Comparison of ENCODE assay signal across 8 cellular contexts in genomic region chr14:103500148-103500990, GRCh38. TPM values are rescaled to one million over a fixed set of nuclear protein-coding genes. Genes with fewer than 3 reads are reported as not detected.
A peak's percentile ranks its signal among the peaks of the same experiment; 100 is the strongest.
DNase-seq lines count a peak whose midpoint lies in the region; ATAC-seq and TF ChIP-seq lines count a peak whose summit lies in the region.

No MANE protein-coding gene starts in this region.

- ATAC-seq in foreskin keratinocyte: peak; percentile 84
- ATAC-seq in GM21360 (IDR thresholded peaks at IDR 0.05; ENCODE audit: unreplicated experiment): no peak

- H3K9me3 ChIP-seq in subcutaneous abdominal adipose tissue (ENCODE audit: control insufficient read depth in 5 of 5, low read length in 5 of 5): no peaks in the 10 kb centered on the region

- no peak overlapping the region for H3K4me3 ChIP-seq in subcutaneous abdominal adipose tissue (ENCODE audit: low read depth in 1 of 5, low read length in 5 of 5)

- DNase-seq in EL (peak; percentile 74), LoVo (ENCODE audit: low spot score) (peak; percentile 65), RPMI8226 (peak; percentile 63), foreskin keratinocyte (peak in 1 of 2 donors; percentile 59), nucleus accumbens (lab: John Stamatoyannopoulos, UW) (peak in 54 of 56 donors; percentile 22 to 97 (median 82))
- DNase-seq in activated effector memory CD4-positive, alpha-beta T cell treated with anti-CD3 and anti-CD28 coated beads, Interleukin-2, amount 50 U/mL, for 16 hours: peak; percentile 93

- H3K9ac ChIP-seq in subcutaneous abdominal adipose tissue (ENCODE audit: low read length in 5 of 5): peak overlapping the region in 3 of 5 donors; percentile 33 to 57 (median 53)

- H3K4me1 ChIP-seq in foreskin keratinocyte: peaks cover 6% of the 10 kb centered on the region
- H3K4me1 ChIP-seq in subcutaneous abdominal adipose tissue (ENCODE audit: control insufficient read depth in 5 of 5, insufficient read depth in 5 of 5, low read length in 5 of 5): peaks cover 0 to 24% (median 14%) of the 10 kb centered on the region in 5 donors

- peaks cover 3 to 67% (median 47%) of the 10 kb centered on the region in 5 donors for H3K36me3 ChIP-seq in subcutaneous abdominal adipose tissue (ENCODE audit: control insufficient read depth in 5 of 5, insufficient read depth in 5 of 5, low read length in 5 of 5)

- TF ChIP-seq CTCF in foreskin keratinocyte (conservative IDR thresholded peaks at IDR 0.05): peak; percentile 92

- no peaks in the 10 kb centered on the region for H3K27me3 ChIP-seq in foreskin keratinocyte
- no peaks in the 10 kb centered on the region for H3K27me3 ChIP-seq in subcutaneous abdominal adipose tissue (ENCODE audit: control insufficient read depth in 5 of 5, insufficient read depth in 4 of 5, low read length in 5 of 5)

- H3K27ac ChIP-seq in foreskin keratinocyte (no peak overlapping the region), subcutaneous abdominal adipose tissue (ENCODE audit: low read depth, low read length) (peak overlapping the region; percentile 63)

RNA-seq across cellular contexts. Expression of gene CKB, which starts 22.3 kb away (rescaled TPM):
- total RNA-seq in foreskin keratinocyte: 1.8 and 4.1 TPM in 2 replicates
- 4.4 and 7.1 TPM in 2 replicates for polyA plus RNA-seq in foreskin keratinocyte

RNA-seq across cellular contexts. Expression of gene TRMT61A, which starts 28.6 kb away (rescaled TPM):
- 12.0 and 14.1 TPM in 2 replicates for total RNA-seq in foreskin keratinocyte
- polyA plus RNA-seq in foreskin keratinocyte: 13.8 and 14.9 TPM in 2 replicates
